Comparison of ENCODE assay signal across 8 cellular contexts in the genomic region with DNA sequence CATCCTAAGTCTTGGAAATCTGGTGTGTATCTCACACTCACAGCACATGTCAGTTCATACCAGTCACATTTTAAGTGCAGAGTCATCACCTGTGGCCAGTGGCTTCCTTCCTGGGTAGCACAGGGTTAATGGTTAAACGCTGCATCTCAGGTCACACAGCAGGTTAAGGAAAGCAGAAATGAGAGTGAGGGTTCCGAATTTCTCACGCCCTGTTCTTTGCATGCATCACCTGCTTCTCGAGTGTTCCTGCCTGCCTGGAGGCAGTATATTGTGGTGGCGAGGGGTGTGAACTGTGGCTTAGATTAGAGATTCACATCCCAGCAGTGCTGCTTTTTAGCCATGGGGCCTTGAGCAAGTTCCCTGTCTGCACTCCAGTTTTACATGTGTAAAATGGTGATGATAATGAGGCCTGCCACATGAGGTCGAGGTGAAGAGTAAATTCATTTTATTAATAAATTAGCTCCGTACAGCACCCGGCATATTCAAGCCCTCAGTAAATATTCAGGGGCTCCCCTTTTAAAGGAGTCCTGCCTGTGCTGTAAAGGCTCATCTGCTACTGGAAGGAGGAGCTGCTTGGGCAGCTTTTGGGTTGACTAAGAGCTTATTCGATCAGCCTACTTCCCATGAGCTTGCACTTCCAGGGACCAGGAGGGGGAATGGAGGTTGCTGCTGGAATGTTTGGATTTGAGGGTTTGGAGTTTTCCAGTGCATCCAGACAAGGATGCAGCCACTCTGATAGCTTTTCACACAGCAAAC.
DNase-seq lines count a peak whose midpoint lies in the region; ATAC-seq and TF ChIP-seq lines count a peak whose summit lies in the region.

No MANE protein-coding gene starts in this region.

- WGBS in ovary, 3 donors: 44 to 46% (median 45%) methylated on average over 9 of the region's 9 CpGs

- no peaks in the 10 kb centered on the region for H3K9me3 ChIP-seq in ovary

- intact Hi-C loops in ovary (cut with DNase I): no loop called here
- intact Hi-C loops in posterior vena cava (cut with DNase I): no loop called here

- no peaks in the 10 kb centered on the region for H3K36me3 ChIP-seq in ovary

- peaks cover 4% of the 10 kb centered on the region for H3K9me3 Mint-ChIP-seq in stimulated activated memory B cell treated with anti-CD40 and anti-IgM and Interleukin-4, amounts not matched to agents 10 μg/mL and 1 μg/mL and 100 μg/mL, for 72 hours

- H3K27me3 ChIP-seq in ovary: no peaks in the 10 kb centered on the region

- no peak overlapping the region for H3K4me3 ChIP-seq in ovary

- H3K4me1 Mint-ChIP-seq in stimulated activated memory B cell treated with anti-CD40 and anti-IgM and Interleukin-4, amounts not matched to agents 10 μg/mL and 1 μg/mL and 100 μg/mL, for 72 hours: peaks cover 29% of the 10 kb centered on the region

- H3K27ac Mint-ChIP-seq in stimulated activated memory B cell treated with anti-CD40 and anti-IgM and Interleukin-4, amounts not matched to agents 10 μg/mL and 1 μg/mL and 100 μg/mL, for 72 hours: peak overlapping the region; percentile 64

- H3K27me3 Mint-ChIP-seq in stimulated activated memory B cell treated with anti-CD40 and anti-IgM and Interleukin-4, amounts not matched to agents 10 μg/mL and 1 μg/mL and 100 μg/mL, for 72 hours: no peaks in the 10 kb centered on the region

- DNase-seq in NCI-H2107 treated with DMSO at 0.1 percent for 48 hours (lab: John Stamatoyannopoulos, UW; ENCODE audit: unreplicated experiment) (peak; percentile 8), NCI-H2107 (lab: John Stamatoyannopoulos, UW) (no peak), ovary (no peak), posterior vena cava (ENCODE audit: low spot score) (no peak)
- peak; percentile 75 for DNase-seq in NK-92 treated with Interleukin-12 subunit alpha and Interleukin-12 subunit beta, amount 100 ng/mL, for 24 hours (lab: John Stamatoyannopoulos, UW)
- DNase-seq in stimulated activated CD4-positive, alpha-beta T cell treated with anti-CD3 and anti-CD28 coated beads, Interleukin-2, amount 100 ng/mL, for 48 hours: no peak

- no peak for TF ChIP-seq CTCF in ovary (IDR thresholded peaks at IDR 0.05)

- peaks cover 35% of the 10 kb centered on the region for H3K36me3 Mint-ChIP-seq in stimulated activated memory B cell treated with anti-CD40 and anti-IgM and Interleukin-4, amounts not matched to agents 10 μg/mL and 1 μg/mL and 100 μg/mL, for 72 hours

- peaks cover 9% of the 10 kb centered on the region for H3K4me1 ChIP-seq in ovary (ENCODE audit: insufficient read depth)

- peak overlapping the region in 1 of 2 donors; percentile 31 for H3K27ac ChIP-seq in ovary

- TF ChIP-seq EP300 in ovary (IDR thresholded peaks at IDR 0.05): no peak

- TF ChIP-seq POLR2A in ovary (IDR thresholded peaks at IDR 0.05): no peak

- ATAC-seq in HG02870 (IDR thresholded peaks at IDR 0.05; ENCODE audit: unreplicated experiment): peak; percentile 97
- ATAC-seq in stimulated activated memory B cell treated with anti-CD40 and anti-IgM and Interleukin-4, amounts not matched to agents 10 μg/mL and 1 μg/mL and 100 μg/mL, for 72 hours: peak; percentile 98

- peak overlapping the region; percentile 45 for H3K4me3 Mint-ChIP-seq in stimulated activated memory B cell treated with anti-CD40 and anti-IgM and Interleukin-4, amounts not matched to agents 10 μg/mL and 1 μg/mL and 100 μg/mL, for 72 hours

Comparison
In these comparisons a context has a peak if more than half of its experiments do, and no peak if none do; other contexts are left out.
1. DNase-seq: peak in NCI-H2107 treated with DMSO at 0.1 percent for 48 hours (single experiment) and NK-92 treated with Interleukin-12 subunit alpha and Interleukin-12 subunit beta, amount 100 ng/mL, for 24 hours (single experiment); none in NCI-H2107 (single experiment), ovary (0 of 5), stimulated activated CD4-positive, alpha-beta T cell treated with anti-CD3 and anti-CD28 coated beads, Interleukin-2, amount 100 ng/mL, for 48 hours (0 of 2) and posterior vena cava (single experiment).